Comparison of ENCODE assay signal across 12 cellular contexts in the genomic region with DNA sequence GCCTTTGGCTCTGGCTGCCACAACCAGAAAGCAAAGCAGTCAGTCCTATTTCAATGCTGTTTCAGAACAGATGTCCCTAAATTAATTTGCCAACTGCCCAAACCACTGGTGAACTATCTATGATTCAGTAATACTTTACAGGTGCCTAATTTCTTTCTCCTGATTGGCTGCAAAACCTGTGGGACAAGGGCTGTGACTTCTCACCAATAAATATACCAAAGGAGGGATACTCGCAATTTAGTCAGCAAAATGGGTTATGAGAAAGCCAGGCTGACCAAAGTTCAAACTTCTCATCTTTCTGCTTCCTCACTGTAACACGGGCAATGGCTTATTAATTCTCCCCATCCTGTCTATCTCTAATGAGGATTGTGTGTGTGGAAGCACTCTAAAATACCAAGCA. TPM values are rescaled to one million over a fixed set of nuclear protein-coding genes. Genes with fewer than 3 reads are reported as not detected.
"Had no signal": no experiment of that assay in that cellular context is flagged by ENCODE, and none has a peak within 500 bp of the region (broad histone marks: within the 10 kb centered on the region; RNA-seq: fewer than 3 reads in every experiment).

No MANE protein-coding gene starts in this region.

- H3K4me1 ChIP-seq: thyroid gland, uterus had no signal

- H3K9me3 ChIP-seq: neutrophil, thyroid gland, uterus had no signal

- DNase-seq: cortex of kidney had no signal

- H3K4me3 ChIP-seq: lung, thyroid gland, uterus had no signal

- H3K27me3 ChIP-seq: neutrophil, thyroid gland, uterus had no signal

- H3K27ac ChIP-seq: neutrophil, thyroid gland, uterus, VCaP had no signal

- H3K36me3 ChIP-seq: uterus had no signal

RNA-seq across cellular contexts. Expression of a gene that starts 14.4 kb away (rescaled TPM):
- total RNA-seq: cardiac septum had no signal
- polyA plus RNA-seq: naive thymus-derived CD4-positive, alpha-beta T cell had no signal

RNA-seq across cellular contexts. Expression of a gene that starts 36.4 kb away (rescaled TPM):
- total RNA-seq: activated CD4-positive, alpha-beta memory T cell treated with anti-CD3 and anti-CD28 coated beads, Interleukin-2, amount 10 ng/mL, durations not matched to agents 7 days and 5 days; activated T-cell treated with anti-CD3 and anti-CD28 coated beads, Interleukin-2, amount 50 U/mL, for 72 hours; epithelial cell of proximal tubule; mononuclear cell; naive thymus-derived CD4-positive, alpha-beta T cell; thyroid gland; uterus had no signal
- polyA plus RNA-seq: naive thymus-derived CD4-positive, alpha-beta T cell had no signal
